6 cellular contexts compared by ENCODE assay signal in genomic region chr17:82381703-82382009, GRCh38. TPM values are rescaled to one million over a fixed set of nuclear protein-coding genes. Genes with fewer than 3 reads are reported as not detected.
DNase-seq lines count a peak whose midpoint lies in the region; ATAC-seq and TF ChIP-seq lines count a peak whose summit lies in the region.
"Not testable (repeated sequence)": the region's sequence is repeated elsewhere in the genome, so short reads cannot be mapped to it uniquely, and the experiment has no call there.
"Had no signal": no experiment of that assay in that cellular context is flagged by ENCODE, and none has a peak within 500 bp of the region (broad histone marks: within the 10 kb centered on the region; RNA-seq: fewer than 3 reads in every experiment).

No MANE protein-coding gene starts in this region.

- not testable (repeated sequence) for H3K36me3 ChIP-seq in PC-3 (ENCODE audit: low read depth, low read length); lower lobe of right lung

- H3K9me3 Mint-ChIP-seq in chondrocyte (ENCODE audit: low read depth) = not testable (repeated sequence)

- intact Hi-C loops in PC-3 (cut with micrococcal nuclease); lower lobe of right lung (cut with DNase I): not testable (repeated sequence)

- not testable (repeated sequence) for H3K9me2 ChIP-seq in PC-3 (replicated peaks; ENCODE audit: low read length)

- not testable (repeated sequence) for H4K20me1 ChIP-seq in PC-3 (ENCODE audit: low read length)

- H3K27ac ChIP-seq in PC-3 (ENCODE audit: low read length); lower lobe of right lung: not testable (repeated sequence)

- ATAC-seq in PC-3, lower lobe of right lung: not testable (repeated sequence)

- not testable (repeated sequence) for H3K9ac ChIP-seq in PC-3 (ENCODE audit: low read length)

- not testable (repeated sequence) for H3K4me1 Mint-ChIP-seq in chondrocyte (ENCODE audit: low read depth)

- not testable (repeated sequence) for H2AFZ ChIP-seq in PC-3 (ENCODE audit: low read length)

- not testable (repeated sequence) for DNase-seq in PC-3
- DNase-seq in chondrocyte (ENCODE audit: low spot score) (peak; percentile 49), lower lobe of right lung (peak; percentile 11)

- not testable (repeated sequence) for H3K4me3 ChIP-seq in PC-3 (ENCODE audit: low read length); lower lobe of right lung

- H3K4me3 Mint-ChIP-seq in chondrocyte (ENCODE audit: unreplicated experiment) = not testable (repeated sequence)

- BruUV-seq in PC-3 (replicated peaks; lab: Mats Ljungman, UMichigan) = not testable (repeated sequence)

- not testable (repeated sequence) for H3F3A ChIP-seq in PC-3 (ENCODE audit: low read length, unreplicated experiment)

- H3K27me3 ChIP-seq in PC-3 (ENCODE audit: low read length) = not testable (repeated sequence)
- H3K27me3 ChIP-seq in lower lobe of right lung (ENCODE audit: low read depth) = peaks cover 67% of the 10 kb centered on the region

- H3K4me1 ChIP-seq in PC-3 (ENCODE audit: insufficient read depth, low read length) (peaks cover 14% of the 10 kb centered on the region), lower lobe of right lung (peaks cover 16% of the 10 kb centered on the region)

- H3K27me3 Mint-ChIP-seq in chondrocyte (ENCODE audit: low read depth) = peaks cover 24% of the 10 kb centered on the region

- H3K27ac Mint-ChIP-seq in chondrocyte (ENCODE audit: unreplicated experiment) = not testable (repeated sequence)

- POLR2A ChIA-PET in PC-3 (lab: Charles Lee; ENCODE audit: unreplicated experiment) = not testable (repeated sequence)

- CTCF ChIA-PET in PC-3 (lab: Charles Lee) = not testable (repeated sequence)

- H3K9me3 ChIP-seq in PC-3 (ENCODE audit: low read length); lower lobe of right lung: not testable (repeated sequence)

- TF ChIP-seq CTCF in PC-3 (conservative IDR thresholded peaks at IDR 0.05; ENCODE audit: low read depth, low read length); chondrocyte (IDR thresholded peaks at IDR 0.05); lower lobe of right lung (IDR thresholded peaks at IDR 0.05): not testable (repeated sequence)

- H3K79me2 ChIP-seq in PC-3 (ENCODE audit: low read length) = not testable (repeated sequence)

- H3K4me2 ChIP-seq in PC-3 (ENCODE audit: low read length) = peak overlapping the region; percentile 70; the same call in 1 of the 2 replicates

- H3K36me3 Mint-ChIP-seq in chondrocyte (ENCODE audit: low read depth) = not testable (repeated sequence)

RNA-seq across cellular contexts. Expression of gene UTS2R, which starts 10.1 kb away (rescaled TPM):
- total RNA-seq in PC-3 (2014; rRNA removed) (not detected in 2 replicates), chondrocyte (not detected in 3 replicates), lower lobe of right lung (not detected)
- total RNA-seq: CD4-positive, alpha-beta T cell; H4; M059J had no signal

RNA-seq across cellular contexts. Expression of gene TEX19, which starts 22.6 kb away (rescaled TPM):
- total RNA-seq in PC-3 (2014; rRNA removed) = 0.46 and 1.2 TPM in 2 replicates
- not detected in 3 replicates for total RNA-seq in chondrocyte
- not detected for total RNA-seq in lower lobe of right lung
- total RNA-seq: CD4-positive, alpha-beta T cell had no signal

RNA-seq across cellular contexts. Expression of gene HEXD, which starts 36.5 kb away (rescaled TPM):
- total RNA-seq in PC-3 (2014; rRNA removed) (12.7 and 18.3 TPM in 2 replicates), chondrocyte (10.8 to 17.7 TPM (median 11.2 TPM) in 3 replicates), lower lobe of right lung (60.2 TPM)

RNA-seq across cellular contexts. Expression of gene OGFOD3, which starts 36.7 kb away (rescaled TPM):
- total RNA-seq in PC-3 (2014; rRNA removed) (56.1 and 79.2 TPM in 2 replicates), chondrocyte (19.9 to 30.6 TPM (median 20.0 TPM) in 3 replicates), lower lobe of right lung (27.1 TPM)

RNA-seq across cellular contexts. Expression of gene SECTM1, which starts 48.1 kb away (rescaled TPM):
- total RNA-seq in PC-3 (2014; rRNA removed) (56.0 and 61.7 TPM in 2 replicates), chondrocyte (1.3 to 2.5 TPM (median 2.1 TPM) in 3 replicates), lower lobe of right lung (44.5 TPM)
